1 cellular context compared by ENCODE assay signal in the genomic region with DNA sequence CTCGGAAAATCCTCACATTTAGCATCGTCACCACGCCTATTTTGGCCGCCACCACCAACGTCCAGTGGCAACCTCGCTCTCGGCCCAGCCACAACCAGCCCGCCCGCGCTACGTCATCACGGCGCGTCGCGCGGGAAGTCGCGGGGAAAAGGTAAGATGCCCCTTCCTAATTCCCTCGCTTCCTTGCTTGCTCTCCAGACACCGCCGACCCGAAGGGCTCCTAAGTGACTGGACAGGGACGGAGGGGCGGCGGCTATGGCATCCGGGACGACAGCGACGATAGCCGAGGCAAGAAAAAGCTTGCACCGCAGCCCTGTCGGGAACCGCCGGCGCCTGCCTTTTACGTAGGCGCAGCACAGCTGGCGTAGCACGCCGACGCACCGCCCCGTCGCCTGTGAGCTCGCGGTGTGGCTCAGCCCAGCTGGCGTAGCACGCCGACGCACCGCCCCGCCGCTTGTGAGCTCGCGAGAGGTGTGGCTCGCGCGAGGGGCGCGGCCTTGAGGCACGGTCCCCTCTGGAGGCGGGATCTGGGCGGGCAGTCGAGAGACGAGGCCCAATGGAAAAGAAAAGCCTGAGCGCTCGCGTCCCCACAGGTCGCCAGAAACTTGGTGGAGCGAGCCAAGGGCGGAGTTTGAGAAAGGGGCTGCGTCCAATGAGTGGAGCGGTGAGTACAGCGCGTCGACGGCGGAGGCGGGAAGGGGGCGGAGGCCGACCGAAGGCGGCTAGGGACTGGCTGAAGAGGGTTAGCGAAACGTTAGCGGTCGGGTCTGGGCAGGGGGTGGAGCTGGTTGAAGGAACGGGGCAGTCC.
TF ChIP-seq lines count a peak whose summit lies in the region.

Gene HDAC6 (plus strand): TSS at position 787 of the 808 bp plus-strand sequence. CDS start 626 bp downstream, outside the sequence.

TF ChIP-seq in K562, 482 proteins besides CTCF, POLR2A, EP300 and RAD21 (continued from another document and continues in another):
- TF ChIP-seq, protein P1, sequence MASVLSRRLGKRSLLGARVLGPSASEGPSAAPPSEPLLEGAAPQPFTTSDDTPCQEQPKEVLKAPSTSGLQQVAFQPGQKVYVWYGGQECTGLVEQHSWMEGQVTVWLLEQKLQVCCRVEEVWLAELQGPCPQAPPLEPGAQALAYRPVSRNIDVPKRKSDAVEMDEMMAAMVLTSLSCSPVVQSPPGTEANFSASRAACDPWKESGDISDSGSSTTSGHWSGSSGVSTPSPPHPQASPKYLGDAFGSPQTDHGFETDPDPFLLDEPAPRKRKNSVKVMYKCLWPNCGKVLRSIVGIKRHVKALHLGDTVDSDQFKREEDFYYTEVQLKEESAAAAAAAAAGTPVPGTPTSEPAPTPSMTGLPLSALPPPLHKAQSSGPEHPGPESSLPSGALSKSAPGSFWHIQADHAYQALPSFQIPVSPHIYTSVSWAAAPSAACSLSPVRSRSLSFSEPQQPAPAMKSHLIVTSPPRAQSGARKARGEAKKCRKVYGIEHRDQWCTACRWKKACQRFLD (CRISPR knock-in tag; IDR thresholded peaks at IDR 0.05): no peak
- TF ChIP-seq KHSRP (IDR thresholded peaks at IDR 0.05): peak; percentile 96
- TF ChIP-seq ZBTB43 (CRISPR knock-in tag; IDR thresholded peaks at IDR 0.05): no peak
- no peak for TF ChIP-seq MIER1 (IDR thresholded peaks at IDR 0.05; ENCODE audit: low read depth)
- no peak for TF ChIP-seq SOX6 (IDR thresholded peaks at IDR 0.05)
- 0 out of 2 replicates have a peak, but pooled peaks have one; percentile 25 for TF ChIP-seq MAFG (tag; conservative IDR thresholded peaks at IDR 0.05)
- no peak for TF ChIP-seq ZFP30 (CRISPR knock-in tag; IDR thresholded peaks at IDR 0.05; ENCODE audit: borderline replicate concordance)
- TF ChIP-seq, protein P2, sequence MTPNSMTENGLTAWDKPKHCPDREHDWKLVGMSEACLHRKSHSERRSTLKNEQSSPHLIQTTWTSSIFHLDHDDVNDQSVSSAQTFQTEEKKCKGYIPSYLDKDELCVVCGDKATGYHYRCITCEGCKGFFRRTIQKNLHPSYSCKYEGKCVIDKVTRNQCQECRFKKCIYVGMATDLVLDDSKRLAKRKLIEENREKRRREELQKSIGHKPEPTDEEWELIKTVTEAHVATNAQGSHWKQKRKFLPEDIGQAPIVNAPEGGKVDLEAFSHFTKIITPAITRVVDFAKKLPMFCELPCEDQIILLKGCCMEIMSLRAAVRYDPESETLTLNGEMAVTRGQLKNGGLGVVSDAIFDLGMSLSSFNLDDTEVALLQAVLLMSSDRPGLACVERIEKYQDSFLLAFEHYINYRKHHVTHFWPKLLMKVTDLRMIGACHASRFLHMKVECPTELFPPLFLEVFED (CRISPR knock-in tag; conservative IDR thresholded peaks at IDR 0.05): no peak
- no peak for TF ChIP-seq PCBP2 (IDR thresholded peaks at IDR 0.05; ENCODE audit: low read depth, low read length, poor library complexity, severe bottlenecking)
- TF ChIP-seq TCF15 (CRISPR knock-in tag; IDR thresholded peaks at IDR 0.05): no peak
- peak; percentile 84 for TF ChIP-seq CREB3L1 (IDR thresholded peaks at IDR 0.05; ENCODE audit: borderline replicate concordance, low read depth)
- TF ChIP-seq ESRRB (CRISPR knock-in tag; IDR thresholded peaks at IDR 0.05; ENCODE audit: borderline replicate concordance): no peak
- TF ChIP-seq HINFP (tag; conservative IDR thresholded peaks at IDR 0.05; ENCODE audit: low read depth): no peak
- no peak for TF ChIP-seq ZNF239 (CRISPR knock-in tag; IDR thresholded peaks at IDR 0.05)
- no peak for TF ChIP-seq KAT8 (IDR thresholded peaks at IDR 0.05; ENCODE audit: low read depth)
- TF ChIP-seq ZNF695 (CRISPR knock-in tag; IDR thresholded peaks at IDR 0.05): no peak
- TF ChIP-seq, protein P3, sequence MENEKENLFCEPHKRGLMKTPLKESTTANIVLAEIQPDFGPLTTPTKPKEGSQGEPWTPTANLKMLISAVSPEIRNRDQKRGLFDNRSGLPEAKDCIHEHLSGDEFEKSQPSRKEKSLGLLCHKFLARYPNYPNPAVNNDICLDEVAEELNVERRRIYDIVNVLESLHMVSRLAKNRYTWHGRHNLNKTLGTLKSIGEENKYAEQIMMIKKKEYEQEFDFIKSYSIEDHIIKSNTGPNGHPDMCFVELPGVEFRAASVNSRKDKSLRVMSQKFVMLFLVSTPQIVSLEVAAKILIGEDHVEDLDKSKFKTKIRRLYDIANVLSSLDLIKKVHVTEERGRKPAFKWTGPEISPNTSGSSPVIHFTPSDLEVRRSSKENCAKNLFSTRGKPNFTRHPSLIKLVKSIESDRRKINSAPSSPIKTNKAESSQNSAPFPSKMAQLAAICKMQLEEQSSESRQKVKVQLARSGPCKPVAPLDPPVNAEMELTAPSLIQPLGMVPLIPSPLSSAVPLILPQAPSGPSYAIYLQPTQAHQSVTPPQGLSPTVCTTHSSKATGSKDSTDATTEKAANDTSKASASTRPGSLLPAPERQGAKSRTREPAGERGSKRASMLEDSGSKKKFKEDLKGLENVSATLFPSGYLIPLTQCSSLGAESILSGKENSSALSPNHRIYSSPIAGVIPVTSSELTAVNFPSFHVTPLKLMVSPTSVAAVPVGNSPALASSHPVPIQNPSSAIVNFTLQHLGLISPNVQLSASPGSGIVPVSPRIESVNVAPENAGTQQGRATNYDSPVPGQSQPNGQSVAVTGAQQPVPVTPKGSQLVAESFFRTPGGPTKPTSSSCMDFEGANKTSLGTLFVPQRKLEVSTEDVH (IDR thresholded peaks at IDR 0.05; ENCODE audit: low read depth, partially characterized antibody): peak; percentile 98
- no peak for TF ChIP-seq MYBL2 (IDR thresholded peaks at IDR 0.05; ENCODE audit: low read depth)
- TF ChIP-seq MYBL2 (CRISPR knock-in tag; IDR thresholded peaks at IDR 0.05; ENCODE audit: borderline replicate concordance): no peak
- peak; percentile 88 to 91 for TF ChIP-seq NRF1 (conservative IDR thresholded peaks at IDR 0.05 in 1 of 2, IDR thresholded peaks at IDR 0.05 in 1 of 2)
- TF ChIP-seq SIN3B (IDR thresholded peaks at IDR 0.05; ENCODE audit: low read depth): no peak
- TF ChIP-seq BACH1 (tag; IDR thresholded peaks at IDR 0.05): no peak
- TF ChIP-seq, protein P4, sequence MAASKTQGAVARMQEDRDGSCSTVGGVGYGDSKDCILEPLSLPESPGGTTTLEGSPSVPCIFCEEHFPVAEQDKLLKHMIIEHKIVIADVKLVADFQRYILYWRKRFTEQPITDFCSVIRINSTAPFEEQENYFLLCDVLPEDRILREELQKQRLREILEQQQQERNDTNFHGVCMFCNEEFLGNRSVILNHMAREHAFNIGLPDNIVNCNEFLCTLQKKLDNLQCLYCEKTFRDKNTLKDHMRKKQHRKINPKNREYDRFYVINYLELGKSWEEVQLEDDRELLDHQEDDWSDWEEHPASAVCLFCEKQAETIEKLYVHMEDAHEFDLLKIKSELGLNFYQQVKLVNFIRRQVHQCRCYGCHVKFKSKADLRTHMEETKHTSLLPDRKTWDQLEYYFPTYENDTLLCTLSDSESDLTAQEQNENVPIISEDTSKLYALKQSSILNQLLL (CRISPR knock-in tag; IDR thresholded peaks at IDR 0.05; ENCODE audit: borderline replicate concordance): no peak
- TF ChIP-seq ZNF175 (CRISPR knock-in tag; IDR thresholded peaks at IDR 0.05; ENCODE audit: low read depth): no peak
- no peak for TF ChIP-seq CREBBP (IDR thresholded peaks at IDR 0.05; ENCODE audit: low read depth, low read length)
- no peak for TF ChIP-seq RBM14 (IDR thresholded peaks at IDR 0.05; ENCODE audit: borderline replicate concordance, insufficient read depth, low read depth, low read length)
- peak; percentile 93 for TF ChIP-seq DACH1 (IDR thresholded peaks at IDR 0.05; ENCODE audit: partially characterized antibody)
- TF ChIP-seq RHOXF2B (CRISPR knock-in tag; conservative IDR thresholded peaks at IDR 0.05): no peak
- no peak for TF ChIP-seq MED1 (CRISPR knock-in tag; IDR thresholded peaks at IDR 0.05; ENCODE audit: borderline replicate concordance)
- no peak for TF ChIP-seq ZZZ3 (IDR thresholded peaks at IDR 0.05)
- no peak for TF ChIP-seq ZNF354B (CRISPR knock-in tag; IDR thresholded peaks at IDR 0.05)
- TF ChIP-seq, protein P5, sequence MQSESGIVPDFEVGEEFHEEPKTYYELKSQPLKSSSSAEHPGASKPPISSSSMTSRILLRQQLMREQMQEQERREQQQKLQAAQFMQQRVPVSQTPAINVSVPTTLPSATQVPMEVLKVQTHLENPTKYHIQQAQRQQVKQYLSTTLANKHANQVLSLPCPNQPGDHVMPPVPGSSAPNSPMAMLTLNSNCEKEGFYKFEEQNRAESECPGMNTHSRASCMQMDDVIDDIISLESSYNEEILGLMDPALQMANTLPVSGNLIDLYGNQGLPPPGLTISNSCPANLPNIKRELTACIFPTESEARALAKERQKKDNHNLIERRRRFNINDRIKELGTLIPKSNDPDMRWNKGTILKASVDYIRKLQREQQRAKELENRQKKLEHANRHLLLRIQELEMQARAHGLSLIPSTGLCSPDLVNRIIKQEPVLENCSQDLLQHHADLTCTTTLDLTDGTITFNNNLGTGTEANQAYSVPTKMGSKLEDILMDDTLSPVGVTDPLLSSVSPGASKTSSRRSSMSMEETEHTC (IDR thresholded peaks at IDR 0.05): no peak
- TF ChIP-seq RBFOX2 (IDR thresholded peaks at IDR 0.05; ENCODE audit: low read depth, low read length): peak; percentile 72
- no peak for TF ChIP-seq SIX5 (IDR thresholded peaks at IDR 0.05; ENCODE audit: borderline replicate concordance in 1 of 2, insufficient read depth in 1 of 2, low read depth in 1 of 2, low read length in 2 of 2)
- TF ChIP-seq CBX3 (IDR thresholded peaks at IDR 0.05; ENCODE audit: borderline replicate concordance in 1 of 2, low read length in 2 of 2): no peak
- no peak for TF ChIP-seq HOXB6 (CRISPR knock-in tag; IDR thresholded peaks at IDR 0.05; ENCODE audit: borderline replicate concordance)
- TF ChIP-seq, protein P6, sequence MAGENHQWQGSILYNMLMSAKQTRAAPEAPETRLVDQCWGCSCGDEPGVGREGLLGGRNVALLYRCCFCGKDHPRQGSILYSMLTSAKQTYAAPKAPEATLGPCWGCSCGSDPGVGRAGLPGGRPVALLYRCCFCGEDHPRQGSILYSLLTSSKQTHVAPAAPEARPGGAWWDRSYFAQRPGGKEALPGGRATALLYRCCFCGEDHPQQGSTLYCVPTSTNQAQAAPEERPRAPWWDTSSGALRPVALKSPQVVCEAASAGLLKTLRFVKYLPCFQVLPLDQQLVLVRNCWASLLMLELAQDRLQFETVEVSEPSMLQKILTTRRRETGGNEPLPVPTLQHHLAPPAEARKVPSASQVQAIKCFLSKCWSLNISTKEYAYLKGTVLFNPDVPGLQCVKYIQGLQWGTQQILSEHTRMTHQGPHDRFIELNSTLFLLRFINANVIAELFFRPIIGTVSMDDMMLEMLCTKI (IDR thresholded peaks at IDR 0.05; ENCODE audit: partially characterized antibody): no peak
